In genomic region chr6:7267071-7267470, GRCh38 we compare ENCODE assay signal across 1 cellular context.
TF ChIP-seq lines count a peak whose summit lies in the region.

No MANE protein-coding gene starts in this region.

TF ChIP-seq in IMR-90, 13 proteins besides CTCF, POLR2A, EP300 and RAD21:
- TF ChIP-seq MAZ (IDR thresholded peaks at IDR 0.05; ENCODE audit: borderline replicate concordance, low read depth, low read length) = no peak
- no peak for TF ChIP-seq MXI1 (IDR thresholded peaks at IDR 0.05; ENCODE audit: borderline replicate concordance, low read depth, low read length)
- TF ChIP-seq MAFK (IDR thresholded peaks at IDR 0.05; ENCODE audit: low read depth, low read length) = no peak
- no peak for TF ChIP-seq CEBPB (IDR thresholded peaks at IDR 0.05; ENCODE audit: low read depth, low read length)
- no peak for TF ChIP-seq ELK1 (IDR thresholded peaks at IDR 0.05; ENCODE audit: borderline replicate concordance, low read depth, low read length)
- TF ChIP-seq BHLHE40 (IDR thresholded peaks at IDR 0.05; ENCODE audit: low read depth, low read length) = no peak
- TF ChIP-seq RFX5 (IDR thresholded peaks at IDR 0.05; ENCODE audit: low read depth, low read length) = no peak
- no peak for TF ChIP-seq NFE2L2 (IDR thresholded peaks at IDR 0.05; ENCODE audit: low read depth, low read length)
- no peak for TF ChIP-seq SMC3 (IDR thresholded peaks at IDR 0.05; ENCODE audit: low read depth, low read length)
- TF ChIP-seq FOS (IDR thresholded peaks at IDR 0.05; ENCODE audit: low read depth, low read length) = no peak
- no peak for TF ChIP-seq CHD1 (IDR thresholded peaks at IDR 0.05; ENCODE audit: low read depth, low read length)
- TF ChIP-seq RCOR1 (IDR thresholded peaks at IDR 0.05; ENCODE audit: insufficient replicate concordance, low read length) = no peak
- no peak for TF ChIP-seq USF2 (IDR thresholded peaks at IDR 0.05; ENCODE audit: low read depth, low read length)
TF ChIP-seq in IMR-90: peak in this region for 0.
